In the genomic region with DNA sequence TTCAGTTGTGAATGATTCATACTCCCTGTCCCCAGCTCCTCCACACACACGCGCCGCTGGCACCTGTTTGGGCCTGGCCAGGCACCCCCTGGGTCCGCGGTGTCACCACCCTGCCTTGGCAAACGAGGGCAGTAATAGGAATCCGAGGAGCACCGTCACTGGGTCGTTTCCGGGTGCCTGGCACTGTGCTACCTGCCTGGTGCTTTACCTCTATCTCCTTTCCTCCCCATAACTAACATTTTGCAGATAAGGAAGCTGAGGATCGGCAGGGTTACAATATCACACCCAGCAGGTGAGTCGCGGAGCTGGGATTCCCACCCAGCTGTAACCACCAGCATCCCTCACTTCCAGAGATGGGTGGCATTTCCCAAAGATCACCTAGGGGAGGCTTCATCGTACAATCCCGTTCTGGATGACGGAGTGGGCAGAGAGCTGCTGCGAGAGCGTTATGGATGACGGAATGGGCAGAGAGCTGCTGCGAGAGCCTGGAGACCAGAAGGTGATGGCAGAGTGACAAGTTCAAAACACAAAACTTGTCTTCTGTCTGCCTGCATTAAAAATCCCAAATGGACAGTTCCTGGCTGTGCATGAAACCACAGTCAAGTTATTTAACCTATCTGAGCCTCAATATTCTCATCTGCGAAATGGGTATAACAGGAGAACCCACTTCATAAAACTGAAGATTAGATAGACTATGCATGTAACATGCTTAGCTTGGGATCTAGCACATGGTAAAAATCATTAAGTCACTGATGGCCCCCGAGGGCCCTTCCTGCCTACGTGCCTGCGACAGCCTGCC, we compare ENCODE assay signal across 8 cellular contexts. TPM values are rescaled to one million over a fixed set of nuclear protein-coding genes. Genes with fewer than 3 reads are reported as not detected.
DNase-seq lines count a peak whose midpoint lies in the region; ATAC-seq, FAIRE-seq and TF ChIP-seq lines count a peak whose summit lies in the region.

No MANE protein-coding gene starts in this region.

- no peak for TF ChIP-seq CTCF in HCT116 (IDR thresholded peaks at IDR 0.05 in 2 of 3, conservative IDR thresholded peaks at IDR 0.05 in 1 of 3; ENCODE audit: borderline replicate concordance in 1 of 3, insufficient read depth in 1 of 3, low read depth in 2 of 3, low read length in 2 of 3)

- WGBS in small intestine, 3 donors: 32 to 45% (median 38%) methylated on average over 24 of the region's 24 CpGs

- H3K27ac ChIP-seq in HCT116 (ENCODE audit: low read depth, low read length): peak overlapping the region; percentile 81
- no peak overlapping the region for H3K27ac ChIP-seq in small intestine (ENCODE audit: low read depth in 1 of 2, low read length in 1 of 2)

- peaks cover 11 to 24% of the 10 kb centered on the region in 2 experiments for H3K4me1 ChIP-seq in HCT116 (ENCODE audit: control insufficient read depth in 1 of 2, insufficient read depth in 2 of 2, low read length in 2 of 2)
- no peaks in the 10 kb centered on the region for H3K4me1 ChIP-seq in small intestine (ENCODE audit: control insufficient read depth in 2 of 2, insufficient read depth in 1 of 2, low read depth in 1 of 2, low read length in 1 of 2)

- H3K9me3 ChIP-seq in HCT116 (ENCODE audit: control insufficient read depth in 1 of 2, insufficient read depth in 1 of 2, low read depth in 1 of 2, low read length in 2 of 2) (no peaks in the 10 kb centered on the region; a peak in 1 of 4 replicates), small intestine (ENCODE audit: control insufficient read depth, low read depth) (no peaks in the 10 kb centered on the region)

- H4K20me1 ChIP-seq in HCT116 (ENCODE audit: insufficient read depth): no peaks in the 10 kb centered on the region

- peak overlapping the region; percentile 37 for H2AFZ ChIP-seq in HCT116 (ENCODE audit: low read depth, low read length, poor library complexity, severe bottlenecking)

- H3K4me3 Mint-ChIP-seq in activated T-helper 17 cell treated with anti-CD3 and anti-CD28 coated beads, Interleukin-2, amount 50 U/mL, for 72 hours: peak overlapping the region; percentile 57

- RAD21 ChIA-PET in HCT116 (lab: Charles Lee; ENCODE audit: low non-redundant PET in 1 of 2, low total read pairs in 2 of 2, uncharacterized antibody in 2 of 2, unreplicated experiment in 2 of 2): interaction anchor here in 1 of 2 experiments (0.6 kb wide), 1 partner anchor 43 kb away, joined by 3 read pairs; no protein-coding TSS in a partner anchor

- peaks cover 3% of the 10 kb centered on the region for H3K9me3 Mint-ChIP-seq in activated T-helper 17 cell treated with anti-CD3 and anti-CD28 coated beads, Interleukin-2, amount 50 U/mL, for 72 hours

- ATAC-seq in HCT116 (peak; percentile 24), HG02973 (IDR thresholded peaks at IDR 0.05; ENCODE audit: unreplicated experiment) (no peak), sciatic nerve (no peak)
- no peak for ATAC-seq in activated T-helper 17 cell treated with anti-CD3 and anti-CD28 coated beads, Interleukin-2, amount 50 U/mL, for 72 hours (replicated peaks)

- CTCF ChIA-PET in HCT116 (lab: Charles Lee): interaction anchor here (1.1 to 1.7 kb wide), 4 partner anchors 13 to 116 kb away, joined by 3 to 7 read pairs (median 4); no protein-coding TSS in a partner anchor

- POLR2A ChIA-PET in HCT116 (lab: Charles Lee): interaction anchor here (1.2 kb wide), 1 partner anchor 9 kb away, joined by 3 read pairs; no protein-coding TSS in a partner anchor

- no peaks in the 10 kb centered on the region for H3K9me2 ChIP-seq in HCT116 (ENCODE audit: insufficient read depth)

- no peaks in the 10 kb centered on the region for H3K27me3 ChIP-seq in HCT116 (ENCODE audit: insufficient read depth, low read length)
- H3K27me3 ChIP-seq in small intestine (ENCODE audit: control insufficient read depth in 2 of 2, insufficient read depth in 2 of 2, low read length in 2 of 2): peaks cover 3 to 8% of the 10 kb centered on the region in 2 donors

- H3K36me3 Mint-ChIP-seq in activated T-helper 17 cell treated with anti-CD3 and anti-CD28 coated beads, Interleukin-2, amount 50 U/mL, for 72 hours (ENCODE audit: low read depth): no peaks in the 10 kb centered on the region

- no peak for FAIRE-seq in small intestine (lab: Jason Lieb, UNC)

- H3K4me2 ChIP-seq in HCT116 (ENCODE audit: low read length): peak overlapping the region; percentile 88

- no peak overlapping the region for H3K27ac Mint-ChIP-seq in activated T-helper 17 cell treated with anti-CD3 and anti-CD28 coated beads, Interleukin-2, amount 50 U/mL, for 72 hours

- intact Hi-C loops in HCT116 (cut with micrococcal nuclease): no loop called here
- intact Hi-C loops in sciatic nerve (cut with DNase I): no loop called here

- H3K79me2 ChIP-seq in HCT116 (ENCODE audit: insufficient read depth, low read length): peaks cover 13% of the 10 kb centered on the region; the same call in 1 of the 2 replicates

- H3K36me3 ChIP-seq in HCT116 (ENCODE audit: control insufficient read depth in 1 of 2, insufficient read depth in 2 of 2, low read length in 2 of 2): no peaks in the 10 kb centered on the region
- H3K36me3 ChIP-seq in small intestine (ENCODE audit: control insufficient read depth in 2 of 2, insufficient read depth in 2 of 2, low read length in 2 of 2): no peaks in the 10 kb centered on the region

- peak overlapping the region; percentile 76 for H3K9ac ChIP-seq in HCT116 (ENCODE audit: low read length)

- TF ChIP-seq POLR2A in HCT116 (IDR thresholded peaks at IDR 0.05; ENCODE audit: borderline replicate concordance, extremely low read depth, insufficient read depth, insufficient read length): peak; percentile 13

- no peak for TF ChIP-seq RAD21 in HCT116 (IDR thresholded peaks at IDR 0.05; ENCODE audit: low read depth)

- H3K4me1 Mint-ChIP-seq in activated T-helper 17 cell treated with anti-CD3 and anti-CD28 coated beads, Interleukin-2, amount 50 U/mL, for 72 hours: peaks cover 5% of the 10 kb centered on the region

- H3K4me3 ChIP-seq in HCT116 (replicated peaks in 1 of 2; ENCODE audit: low read depth in 1 of 2, low read length in 2 of 2) (peak overlapping the region; percentile 50 to 78), iPS-11a (ENCODE audit: low read depth, low read length) (peak overlapping the region; percentile 37), small intestine (ENCODE audit: low read depth in 1 of 2, low read length in 2 of 2) (peak overlapping the region in 1 of 2 donors; percentile 58)

- DNase-seq in HCT116 (ENCODE audit: low read depth, low spot score) (no peak), small intestine (peak; percentile 27), midbrain (lab: John Stamatoyannopoulos, UW) (no peak), T-helper 9 cell (no peak), sciatic nerve (ENCODE audit: low spot score) (no peak)

- BruUV-seq in HCT116 (replicated peaks; lab: Mats Ljungman, UMichigan): TSS peak; percentile 84

- H3K27me3 Mint-ChIP-seq in activated T-helper 17 cell treated with anti-CD3 and anti-CD28 coated beads, Interleukin-2, amount 50 U/mL, for 72 hours: peaks cover 57% of the 10 kb centered on the region

TF ChIP-seq in HCT116, 20 proteins besides CTCF, POLR2A, EP300 and RAD21:
- TF ChIP-seq MAX (IDR thresholded peaks at IDR 0.05): peak; percentile 48; the same call in 1 of the 2 replicates
- TF ChIP-seq SP1 (IDR thresholded peaks at IDR 0.05; ENCODE audit: low read depth): no peak
- no peak for TF ChIP-seq EZH2phosphoT487 (IDR thresholded peaks at IDR 0.05; ENCODE audit: borderline replicate concordance)

RNA-seq across cellular contexts. Expression of gene HSPA12A, which starts 1.1 kb away (rescaled TPM):
- total RNA-seq in HCT116 (2021; ENCODE audit: unreplicated experiment) (19.8 TPM), sciatic nerve (139 TPM)
- 7.0 and 8.9 TPM in 2 replicates for polyA plus RNA-seq in HCT116 (2012)
- total RNA-seq in activated T-helper 17 cell treated with anti-CD3 and anti-CD28 coated beads, Interleukin-2, amount 50 U/mL, for 72 hours: 1 to 10 TPM in 1 of 2 donors, under 1 TPM in 1; 0.22 to 1.1 TPM
- 1 to 10 TPM in 2 of 3 donors, under 1 TPM in 1; 0.54 to 2.6 (median 1.8) TPM for polyA plus RNA-seq in small intestine
